Comparison of ENCODE assay signal across 24 cellular contexts in the genomic region with DNA sequence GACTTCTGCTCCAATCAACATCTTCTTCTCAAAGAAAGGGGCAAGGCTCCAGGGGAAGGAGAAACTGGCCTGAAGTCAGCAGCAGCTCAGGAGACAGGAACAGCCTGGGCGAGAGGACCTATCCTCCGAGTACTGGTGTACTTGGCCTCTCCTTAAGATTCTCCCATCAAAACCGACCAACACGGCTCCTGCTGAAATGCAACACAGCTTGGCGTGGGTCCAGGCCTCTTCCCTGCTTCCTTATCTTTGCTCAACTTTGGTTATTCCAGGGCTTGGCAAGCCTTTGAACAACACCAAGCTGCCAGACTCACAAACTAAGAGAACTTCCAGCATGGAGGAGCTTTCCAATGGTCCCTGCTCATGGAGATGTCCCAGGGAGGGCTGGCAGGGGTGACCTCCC.
DNase-seq lines count a peak whose midpoint lies in the region; ATAC-seq and TF ChIP-seq lines count a peak whose summit lies in the region.
"Had no signal": no experiment of that assay in that cellular context is flagged by ENCODE, and none has a peak within 500 bp of the region (broad histone marks: within the 10 kb centered on the region; RNA-seq: fewer than 3 reads in every experiment).

No MANE protein-coding gene starts in this region.

- H3K4me3 Mint-ChIP-seq in stimulated activated naive B cell treated with anti-CD40 and anti-IgM and Interleukin-4, amounts not matched to agents 10 μg/mL and 1 μg/mL and 100 μg/mL, for 72 hours = no peak overlapping the region
- H3K4me3 Mint-ChIP-seq: CD14-positive monocyte; CD4-positive, alpha-beta memory T cell; CD4-positive, CD25-positive, alpha-beta regulatory T cell; CD8-positive, alpha-beta memory T cell had no signal

- no peaks in the 10 kb centered on the region for H3K4me1 ChIP-seq in right cardiac atrium (ENCODE audit: control insufficient read depth, insufficient read depth, low read length)
- H3K4me1 ChIP-seq in testis = peaks cover 11% of the 10 kb centered on the region
- H3K4me1 ChIP-seq in prostate gland (replicated peaks) = peaks cover 4% of the 10 kb centered on the region
- H3K4me1 ChIP-seq: BE2C, BLaER1 had no signal

- H3K27ac ChIP-seq in right cardiac atrium (ENCODE audit: low read length) (no peak overlapping the region), testis (no peak overlapping the region), prostate gland (no peak overlapping the region)
- H3K27ac ChIP-seq: BLaER1 had no signal

- TF ChIP-seq POLR2A in testis (IDR thresholded peaks at IDR 0.05) (no peak), prostate gland (IDR thresholded peaks at IDR 0.05) (no peak)

- intact Hi-C loops in right cardiac atrium (cut with DNase I) (no loop called here), left cardiac atrium (cut with DNase I) (no loop called here), posterior vena cava (cut with DNase I) (no loop called here), testis (cut with DNase I; ENCODE audit: low total_unique reads) (no loop called here), prostate gland (cut with DNase I) (no loop called here)

- H3K4me1 Mint-ChIP-seq in stimulated activated naive B cell treated with anti-CD40 and anti-IgM and Interleukin-4, amounts not matched to agents 10 μg/mL and 1 μg/mL and 100 μg/mL, for 72 hours = no peaks in the 10 kb centered on the region
- H3K4me1 Mint-ChIP-seq: CD14-positive monocyte; CD8-positive, alpha-beta memory T cell had no signal

- H3K9me3 ChIP-seq in right cardiac atrium (ENCODE audit: control insufficient read depth, low read length) (no peaks in the 10 kb centered on the region), testis (no peaks in the 10 kb centered on the region), prostate gland (no peaks in the 10 kb centered on the region)
- H3K9me3 ChIP-seq: BE2C had no signal

- H3K4me3 ChIP-seq in right cardiac atrium (ENCODE audit: low read length) (no peak overlapping the region), testis (no peak overlapping the region), prostate gland (no peak overlapping the region)
- H3K4me3 ChIP-seq: BLaER1 had no signal

- WGBS in right cardiac atrium = 46% methylated on average over 5 of the region's 5 CpGs
- 34 to 35% methylated on average over 5 of the region's 5 CpGs for WGBS in testis, 2 donors
- whole genome bisulfite sequencing in prostate gland = 63% methylated on average over 5 of the region's 5 CpGs

- peaks cover 10 to 14% of the 10 kb centered on the region in 2 donors for H3K9me3 Mint-ChIP-seq in stimulated activated naive B cell treated with anti-CD40 and anti-IgM and Interleukin-4, amounts not matched to agents 10 μg/mL and 1 μg/mL and 100 μg/mL, for 72 hours
- H3K9me3 Mint-ChIP-seq: CD8-positive, alpha-beta memory T cell had no signal

- no peaks in the 10 kb centered on the region for H3K27me3 Mint-ChIP-seq in stimulated activated naive B cell treated with anti-CD40 and anti-IgM and Interleukin-4, amounts not matched to agents 10 μg/mL and 1 μg/mL and 100 μg/mL, for 72 hours
- H3K27me3 Mint-ChIP-seq: CD4-positive, alpha-beta memory T cell; CD4-positive, CD25-positive, alpha-beta regulatory T cell; CD8-positive, alpha-beta memory T cell had no signal

- H3K36me3 ChIP-seq in testis (ENCODE audit: low read depth, missing control alignments) = no peaks in the 10 kb centered on the region
- H3K36me3 ChIP-seq in prostate gland = no peaks in the 10 kb centered on the region
- H3K36me3 ChIP-seq: BE2C, BLaER1 had no signal

- TF ChIP-seq CTCF in testis (IDR thresholded peaks at IDR 0.05) (no peak), prostate gland (IDR thresholded peaks at IDR 0.05) (no peak)

- ATAC-seq in right cardiac atrium (no peak), left cardiac atrium (no peak)
- ATAC-seq in stimulated activated naive B cell treated with anti-CD40 and anti-IgM and Interleukin-4, amounts not matched to agents 10 μg/mL and 1 μg/mL and 100 μg/mL, for 72 hours (replicated peaks) = no peak

- no peaks in the 10 kb centered on the region for H3K36me3 Mint-ChIP-seq in stimulated activated naive B cell treated with anti-CD40 and anti-IgM and Interleukin-4, amounts not matched to agents 10 μg/mL and 1 μg/mL and 100 μg/mL, for 72 hours
- H3K36me3 Mint-ChIP-seq: CD14-positive monocyte; CD4-positive, alpha-beta memory T cell; CD4-positive, CD25-positive, alpha-beta regulatory T cell had no signal

- peak in 2 of 3 donors; percentile 31 to 70 for DNase-seq in right cardiac atrium
- no peak for DNase-seq in left cardiac atrium
- DNase-seq in RPMI7951 (ENCODE audit: low read depth) = peak; percentile 32
- DNase-seq in posterior vena cava (ENCODE audit: low spot score) = peak; percentile 46
- DNase-seq in testis = peak; percentile 72
- no peak for DNase-seq in stimulated activated naive B cell treated with anti-CD40 and anti-IgM and Interleukin-4, amounts not matched to agents 10 μg/mL and 1 μg/mL and 100 μg/mL, for 72 hours
- DNase-seq in prostate gland (ENCODE audit: low spot score) = no peak
- no peak for DNase-seq in activated CD4-positive, alpha-beta T cell treated with anti-CD3 and anti-CD28 coated beads for 4 hours
- DNase-seq: 8988T; ACHN; BE2C; C1 segment of cervical spinal cord; CD4-positive, alpha-beta memory T cell; CD4-positive, CD25-positive, alpha-beta regulatory T cell; CD8-positive, alpha-beta memory T cell; COR-L47; DMS 273 treated with DMSO at 0.1 percent for 48 hours; DMS153; DMS53; DMS79; DND-41; GF-D8 had no signal

- no peak overlapping the region for H3K27ac Mint-ChIP-seq in stimulated activated naive B cell treated with anti-CD40 and anti-IgM and Interleukin-4, amounts not matched to agents 10 μg/mL and 1 μg/mL and 100 μg/mL, for 72 hours
- H3K27ac Mint-ChIP-seq: CD14-positive monocyte; CD8-positive, alpha-beta memory T cell had no signal

- H3K27me3 ChIP-seq in right cardiac atrium (ENCODE audit: control insufficient read depth, insufficient read depth) (no peaks in the 10 kb centered on the region), testis (no peaks in the 10 kb centered on the region), prostate gland (replicated peaks; ENCODE audit: insufficient read depth) (no peaks in the 10 kb centered on the region)
- H3K27me3 ChIP-seq: BE2C, BLaER1 had no signal

Comparison
In these comparisons a context has a peak if more than half of its experiments do, and no peak if none do; other contexts are left out.
1. DNase-seq: peak in right cardiac atrium (2 of 3), RPMI7951 (single experiment), posterior vena cava (single experiment) and testis (single experiment); none in left cardiac atrium (single experiment), stimulated activated naive B cell treated with anti-CD40 and anti-IgM and Interleukin-4, amounts not matched to agents 10 μg/mL and 1 μg/mL and 100 μg/mL, for 72 hours (single experiment), prostate gland (single experiment) and activated CD4-positive, alpha-beta T cell treated with anti-CD3 and anti-CD28 coated beads for 4 hours (0 of 2).